Comparison of ENCODE assay signal across 21 cellular contexts in genomic region chr7:143180771-143181170, GRCh38. TPM values are rescaled to one million over a fixed set of nuclear protein-coding genes. Genes with fewer than 3 reads are reported as not detected.
"Had no signal": no experiment of that assay in that cellular context is flagged by ENCODE, and none has a peak within 500 bp of the region (broad histone marks: within the 10 kb centered on the region; RNA-seq: fewer than 3 reads in every experiment).

No MANE protein-coding gene starts in this region.

RNA-seq across cellular contexts. Expression of gene TAS2R39, which starts 2.4 kb away (rescaled TPM):
- total RNA-seq: activated naive CD4-positive, alpha-beta T cell treated with anti-CD3 and anti-CD28 coated beads for 36 hours; activated naive CD4-positive, alpha-beta T cell treated with anti-CD3 and anti-CD28 coated beads, Interleukin-2, amount 50 U/mL, for 72 hours; activated naive CD8-positive, alpha-beta T cell treated with anti-CD3 and anti-CD28 coated beads for 36 hours; activated naive CD8-positive, alpha-beta T cell treated with anti-CD3 and anti-CD28 coated beads, Interleukin-2, amount 10 ng/mL, durations not matched to agents 7 days and 5 days; activated T-cell treated with anti-CD3 and anti-CD28 coated beads, Interleukin-2, amount 50 U/mL, for 4 hours; activated T-cell treated with anti-CD3 and anti-CD28 coated beads, Interleukin-2, amount 50 U/mL, for 72 hours; activated T-helper 1 cell treated with anti-CD3 and anti-CD28 coated beads, Interleukin-12 subunit alpha, Interleukin-12 subunit beta, Interleukin-2, Interleukin-4 antibody, amounts not matched to agents 30 ng/mL and 10 ng/mL and 1 ng/mL, durations not matched to agents 14 hours and 24 hours and 36 hours; activated T-helper 17 cell treated with anti-CD3 and anti-CD28 coated beads, Interleukin-2, amount 50 U/mL, for 72 hours; activated T-helper 2 cell treated with anti-CD3 and anti-CD28 coated beads, Interferon-gamma antibody, Interleukin-2, Interleukin-4, amounts not matched to agents 10 μg/mL and 5 μg/mL and 100 μg/mL, durations not matched to agents 14 hours and 24 hours and 36 hours; adrenal gland; aorta; ascending aorta; astrocyte; body of pancreas; breast epithelium; bronchial epithelial cell; cardiac muscle cell; cardiac septum; cerebellum; chondrocyte had no signal
- polyA plus RNA-seq: adipose tissue, adrenal gland, aorta, cardiac muscle cell had no signal

RNA-seq across cellular contexts. Expression of gene TAS2R40, which starts 41.1 kb away (rescaled TPM):
- total RNA-seq: activated naive CD4-positive, alpha-beta T cell treated with anti-CD3 and anti-CD28 coated beads for 36 hours; activated naive CD4-positive, alpha-beta T cell treated with anti-CD3 and anti-CD28 coated beads, Interleukin-2, amount 50 U/mL, for 72 hours; activated naive CD8-positive, alpha-beta T cell treated with anti-CD3 and anti-CD28 coated beads for 36 hours; activated naive CD8-positive, alpha-beta T cell treated with anti-CD3 and anti-CD28 coated beads, Interleukin-2, amount 10 ng/mL, durations not matched to agents 7 days and 5 days; activated T-cell treated with anti-CD3 and anti-CD28 coated beads, Interleukin-2, amount 50 U/mL, for 4 hours; activated T-cell treated with anti-CD3 and anti-CD28 coated beads, Interleukin-2, amount 50 U/mL, for 72 hours; activated T-helper 1 cell treated with anti-CD3 and anti-CD28 coated beads, Interleukin-12 subunit alpha, Interleukin-12 subunit beta, Interleukin-2, Interleukin-4 antibody, amounts not matched to agents 30 ng/mL and 10 ng/mL and 1 ng/mL, durations not matched to agents 14 hours and 24 hours and 36 hours; activated T-helper 17 cell treated with anti-CD3 and anti-CD28 coated beads, Interleukin-2, amount 50 U/mL, for 72 hours; activated T-helper 2 cell treated with anti-CD3 and anti-CD28 coated beads, Interferon-gamma antibody, Interleukin-2, Interleukin-4, amounts not matched to agents 10 μg/mL and 5 μg/mL and 100 μg/mL, durations not matched to agents 14 hours and 24 hours and 36 hours; adrenal gland; aorta; ascending aorta; astrocyte; body of pancreas; breast epithelium; bronchial epithelial cell; cardiac muscle cell; cardiac septum; cerebellum; chondrocyte had no signal
- polyA plus RNA-seq: adipose tissue, adrenal gland, aorta, cardiac muscle cell had no signal

RNA-seq across cellular contexts. Expression of gene PIP, which starts 48.9 kb away (rescaled TPM):
- total RNA-seq: activated naive CD4-positive, alpha-beta T cell treated with anti-CD3 and anti-CD28 coated beads for 36 hours; activated naive CD4-positive, alpha-beta T cell treated with anti-CD3 and anti-CD28 coated beads, Interleukin-2, amount 50 U/mL, for 72 hours; activated naive CD8-positive, alpha-beta T cell treated with anti-CD3 and anti-CD28 coated beads for 36 hours; activated naive CD8-positive, alpha-beta T cell treated with anti-CD3 and anti-CD28 coated beads, Interleukin-2, amount 10 ng/mL, durations not matched to agents 7 days and 5 days; activated T-cell treated with anti-CD3 and anti-CD28 coated beads, Interleukin-2, amount 50 U/mL, for 4 hours; activated T-cell treated with anti-CD3 and anti-CD28 coated beads, Interleukin-2, amount 50 U/mL, for 72 hours; activated T-helper 1 cell treated with anti-CD3 and anti-CD28 coated beads, Interleukin-12 subunit alpha, Interleukin-12 subunit beta, Interleukin-2, Interleukin-4 antibody, amounts not matched to agents 30 ng/mL and 10 ng/mL and 1 ng/mL, durations not matched to agents 14 hours and 24 hours and 36 hours; activated T-helper 17 cell treated with anti-CD3 and anti-CD28 coated beads, Interleukin-2, amount 50 U/mL, for 72 hours; activated T-helper 2 cell treated with anti-CD3 and anti-CD28 coated beads, Interferon-gamma antibody, Interleukin-2, Interleukin-4, amounts not matched to agents 10 μg/mL and 5 μg/mL and 100 μg/mL, durations not matched to agents 14 hours and 24 hours and 36 hours; adrenal gland; aorta; ascending aorta; astrocyte; body of pancreas; bronchial epithelial cell; cardiac muscle cell; cardiac septum; cerebellum; chondrocyte had no signal
- polyA plus RNA-seq: adipose tissue, adrenal gland, aorta, cardiac muscle cell had no signal
